8 cellular contexts compared by ENCODE assay signal in the genomic region with DNA sequence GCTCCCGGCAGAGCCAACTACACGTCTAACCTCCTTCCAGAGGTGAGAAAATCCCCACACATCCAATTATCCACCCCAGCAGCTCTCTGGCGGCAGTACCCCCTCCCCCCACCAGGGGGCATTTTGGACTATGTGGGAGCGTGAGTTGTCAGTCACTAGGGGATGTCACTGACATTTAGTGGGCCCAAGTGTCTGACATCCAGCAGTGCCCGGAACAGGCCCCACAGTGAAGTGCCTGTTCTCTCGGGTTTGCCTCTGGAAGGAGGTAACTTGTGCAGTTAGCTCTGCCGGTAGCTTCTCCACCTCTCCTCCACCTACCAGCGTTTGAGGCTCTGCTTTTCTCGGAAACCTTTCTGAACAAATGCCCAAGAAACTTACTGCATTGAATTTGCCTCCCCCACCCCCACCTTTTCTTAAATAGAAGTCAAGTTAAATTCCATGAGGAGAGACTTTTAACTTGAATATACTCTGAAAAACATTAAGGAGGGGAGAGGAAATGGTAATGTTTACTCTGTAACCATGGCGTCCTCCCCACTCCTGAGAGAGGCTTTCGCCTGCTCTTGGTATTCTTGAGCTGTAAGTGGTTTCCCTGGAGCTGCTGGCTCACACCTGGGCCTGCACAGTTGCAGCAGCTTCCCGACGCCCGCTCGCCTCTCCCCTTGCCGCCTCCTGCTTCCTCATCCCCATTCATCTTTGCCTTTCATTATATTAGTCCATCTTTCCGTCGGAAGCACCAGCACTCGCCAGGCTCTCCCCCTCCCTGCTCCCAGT.
A peak's percentile ranks its signal among the peaks of the same experiment; 100 is the strongest.
DNase-seq lines count a peak whose midpoint lies in the region; ATAC-seq lines count a peak whose summit lies in the region.

No MANE protein-coding gene starts in this region.

- H3K4me3 Mint-ChIP-seq in activated naive CD4-positive, alpha-beta T cell treated with anti-CD3 and anti-CD28 coated beads, Interleukin-2, amount 10 ng/mL, durations not matched to agents 7 days and 5 days: no peak overlapping the region

- CTCF ChIA-PET in activated naive CD4-positive, alpha-beta T cell treated with anti-CD3 and anti-CD28 coated beads, Interleukin-2, amount 10 ng/mL, durations not matched to agents 7 days and 5 days (lab: Charles Lee): interaction anchor here (0.8 to 2.4 kb wide), 16 partner anchors 11 to 655 kb away, joined by 3 to 12 read pairs (median 4); a partner anchor contains a TSS

- no peak for ATAC-seq in GM21529 (IDR thresholded peaks at IDR 0.05; ENCODE audit: unreplicated experiment)

- H3K9me3 Mint-ChIP-seq in activated naive CD4-positive, alpha-beta T cell treated with anti-CD3 and anti-CD28 coated beads, Interleukin-2, amount 10 ng/mL, durations not matched to agents 7 days and 5 days: no peaks in the 10 kb centered on the region

- H3K4me1 Mint-ChIP-seq in activated naive CD4-positive, alpha-beta T cell treated with anti-CD3 and anti-CD28 coated beads, Interleukin-2, amount 10 ng/mL, durations not matched to agents 7 days and 5 days: peaks cover 2% of the 10 kb centered on the region

- in situ Hi-C loops in SK-MEL-5 (cut with HindIII; ENCODE audit: low pct_unique_long_range_greater_than_20kb, low sequenced_read_pairs) (no loop called here), G401 (cut with HindIII; ENCODE audit: low sequenced_read_pairs) (no loop called here)

- peak; percentile 86 for DNase-seq in DMS53 (lab: John Stamatoyannopoulos, UW)
- DNase-seq in LoVo (ENCODE audit: low spot score): peak; percentile 66
- peak; percentile 79 for DNase-seq in SK-MEL-5 (ENCODE audit: low read depth, low spot score)
- DNase-seq in activated naive CD4-positive, alpha-beta T cell treated with anti-CD3 and anti-CD28 coated beads, Interleukin-2, amount 10 ng/mL, durations not matched to agents 7 days and 5 days: peak; percentile 80
- peak; percentile 79 for DNase-seq in cardiac septum (ENCODE audit: low spot score)
- peak; percentile 85 for DNase-seq in retina
- no peak for DNase-seq in G401 (ENCODE audit: low spot score)

- no peak overlapping the region for H3K27ac Mint-ChIP-seq in activated naive CD4-positive, alpha-beta T cell treated with anti-CD3 and anti-CD28 coated beads, Interleukin-2, amount 10 ng/mL, durations not matched to agents 7 days and 5 days

- intact Hi-C loops in cardiac septum (cut with DNase I): loop anchor here (2.0 to 5.0 kb wide), 2 partner anchors 219 to 287 kb away; no protein-coding TSS in a partner anchor

- peaks cover 67% of the 10 kb centered on the region for H3K27me3 Mint-ChIP-seq in activated naive CD4-positive, alpha-beta T cell treated with anti-CD3 and anti-CD28 coated beads, Interleukin-2, amount 10 ng/mL, durations not matched to agents 7 days and 5 days

- no peaks in the 10 kb centered on the region for H3K36me3 Mint-ChIP-seq in activated naive CD4-positive, alpha-beta T cell treated with anti-CD3 and anti-CD28 coated beads, Interleukin-2, amount 10 ng/mL, durations not matched to agents 7 days and 5 days
